Comparison of ENCODE assay signal across 9 cellular contexts in genomic region chr7:132577206-132578049, GRCh38. TPM values are rescaled to one million over a fixed set of nuclear protein-coding genes. Genes with fewer than 3 reads are reported as not detected.
DNase-seq lines count a peak whose midpoint lies in the region; ATAC-seq and TF ChIP-seq lines count a peak whose summit lies in the region.
"Had no signal": no experiment of that assay in that cellular context is flagged by ENCODE, and none has a peak within 500 bp of the region (broad histone marks: within the 10 kb centered on the region; RNA-seq: fewer than 3 reads in every experiment).

No MANE protein-coding gene starts in this region.

- no peaks in the 10 kb centered on the region for H3K9me3 ChIP-seq in iPS-18a (ENCODE audit: control insufficient read depth, low read depth, low read length)
- no peaks in the 10 kb centered on the region for H3K9me3 ChIP-seq in sigmoid colon
- no peaks in the 10 kb centered on the region for H3K9me3 ChIP-seq in Karpas-422 (ENCODE audit: low read length)

- TF ChIP-seq CTCF in astrocyte of the cerebellum (IDR thresholded peaks at IDR 0.05; ENCODE audit: low read depth, low read length, missing control alignments) (peak; percentile 31), sigmoid colon (IDR thresholded peaks at IDR 0.05) (peak in 1 of 4 experiments; percentile 15)

- H3K9me2 ChIP-seq in Karpas-422 (replicated peaks; ENCODE audit: insufficient read depth, low read length): no peaks in the 10 kb centered on the region

- 5% methylated on average over 65 of the region's 65 CpGs for WGBS in sigmoid colon, 2 donors

- peaks cover 35% of the 10 kb centered on the region for H3K4me1 ChIP-seq in iPS-18a (ENCODE audit: control insufficient read depth, low read depth, low read length)
- H3K4me1 ChIP-seq in sigmoid colon: peaks cover 0 to 40% (median 24%) of the 10 kb centered on the region in 4 donors
- no peaks in the 10 kb centered on the region for H3K4me1 ChIP-seq in Karpas-422 (ENCODE audit: low read length)

- H3K4me2 ChIP-seq in Karpas-422 (ENCODE audit: low read depth, low read length, poor library complexity, severe bottlenecking): no peak overlapping the region

- no peak for TF ChIP-seq EP300 in sigmoid colon (IDR thresholded peaks at IDR 0.05)

- no peaks in the 10 kb centered on the region for H4K20me1 ChIP-seq in Karpas-422 (ENCODE audit: insufficient read depth, low read depth, low read length)

- no peaks in the 10 kb centered on the region for H3K79me2 ChIP-seq in Karpas-422 (ENCODE audit: low read length)

- peaks cover 69% of the 10 kb centered on the region for H3K27me3 ChIP-seq in iPS-18a (ENCODE audit: control insufficient read depth, insufficient read depth, low read length)
- peaks cover 0 to 41% (median 14%) of the 10 kb centered on the region in 3 donors for H3K27me3 ChIP-seq in sigmoid colon
- H3K27me3 ChIP-seq in Karpas-422 (ENCODE audit: low read length): no peaks in the 10 kb centered on the region

- TF ChIP-seq POLR2A in sigmoid colon (IDR thresholded peaks at IDR 0.05): no peak

- DNase-seq in GM03348 (ENCODE audit: low spot score): peak; percentile 92
- DNase-seq in NCI-H2171 treated with DMSO at 0.1 percent for 48 hours (lab: John Stamatoyannopoulos, UW): peak; percentile 80
- DNase-seq in astrocyte of the cerebellum (ENCODE audit: low read depth): peak; percentile 54
- peak; percentile 88 for DNase-seq in sigmoid colon
- DNase-seq in Karpas-422: no peak

- no peak overlapping the region for H2AFZ ChIP-seq in Karpas-422 (ENCODE audit: low read length)

- in situ Hi-C loops in astrocyte of the cerebellum (cut with HindIII; ENCODE audit: low sequenced_read_pairs): no loop called here

- intact Hi-C loops in sigmoid colon (cut with DNase I): loop anchor here (5.0 kb wide), 2 partner anchors 180 to 325 kb away; no protein-coding TSS in a partner anchor

- H3K9ac ChIP-seq in iPS-18a (ENCODE audit: low read length): no peak overlapping the region
- no peak overlapping the region for H3K9ac ChIP-seq in Karpas-422 (ENCODE audit: low read length)

- no peaks in the 10 kb centered on the region for H3K36me3 ChIP-seq in iPS-18a (ENCODE audit: control insufficient read depth, low read depth, low read length)
- no peaks in the 10 kb centered on the region for H3K36me3 ChIP-seq in sigmoid colon
- H3K36me3 ChIP-seq in Karpas-422 (ENCODE audit: insufficient read depth, low read length): no peaks in the 10 kb centered on the region

- peak overlapping the region; percentile 37 for H3K4me3 ChIP-seq in astrocyte of the cerebellum (ENCODE audit: low read depth, low read length)
- peak overlapping the region; percentile 46 for H3K4me3 ChIP-seq in iPS-18a (ENCODE audit: low read length)
- H3K4me3 ChIP-seq in sigmoid colon: peak overlapping the region; percentile 30 to 59 (median 58)
- H3K4me3 ChIP-seq in Karpas-422 (ENCODE audit: low read length): no peak overlapping the region
- H3K4me3 ChIP-seq: SK-N-MC had no signal

- no peak for ATAC-seq in HG02970 (IDR thresholded peaks at IDR 0.05; ENCODE audit: low FRiP score, unreplicated experiment)
- ATAC-seq in HG03135 (IDR thresholded peaks at IDR 0.05; ENCODE audit: unreplicated experiment): no peak

- H3K27ac ChIP-seq in iPS-18a (ENCODE audit: low read length) (no peak overlapping the region), sigmoid colon (peak overlapping the region in 3 of 4 donors; percentile 42 to 68 (median 48)), Karpas-422 (ENCODE audit: low read length) (no peak overlapping the region)
- H3K27ac ChIP-seq: SK-N-MC had no signal

RNA-seq across cellular contexts. Expression of gene PLXNA4, which starts 1.2 kb away (rescaled TPM):
- total RNA-seq in sigmoid colon: 10 to 100 TPM in 1 of 4 donors, 1 to 10 TPM in 3; 3.4 to 10.5 (median 4.2) TPM
- polyA plus RNA-seq in sigmoid colon: 1 to 10 TPM in 1 of 3 donors, under 1 TPM in 1, not detected in 1; under 0.01 to 1.2 TPM
- total RNA-seq in Karpas-422 (2014; rRNA removed; shearing (Covaris generic); ENCODE audit: low replicate concordance): 0.29 and 0.48 TPM in 2 replicates

Comparison
In these comparisons a context has a peak if more than half of its experiments do, and no peak if none do; other contexts are left out.
1. H3K27ac ChIP-seq: peak in sigmoid colon (3 of 4); none in iPS-18a (single experiment) and Karpas-422 (single experiment).